Comparison of ENCODE assay signal across 14 cellular contexts in genomic region chr13:74450525-74450845, GRCh38.
A peak's percentile ranks its signal among the peaks of the same experiment; 100 is the strongest.
DNase-seq lines count a peak whose midpoint lies in the region; ATAC-seq and TF ChIP-seq lines count a peak whose summit lies in the region.
"Had no signal": no experiment of that assay in that cellular context is flagged by ENCODE, and none has a peak within 500 bp of the region (broad histone marks: within the 10 kb centered on the region; RNA-seq: fewer than 3 reads in every experiment).

No MANE protein-coding gene starts in this region.

- DNase-seq in GM23248 (no peak), RWPE2 (ENCODE audit: low spot score) (no peak), epithelial cell of prostate (ENCODE audit: low read depth, low spot score) (peak; percentile 63), neuronal stem cell (ENCODE audit: low spot score) (no peak), COLO829 (ENCODE audit: low spot score) (no peak), left colon (no peak), KBM-7 (no peak)
- DNase-seq: CD8-positive, alpha-beta T cell; NCI-H1105; NCI-H2081; NCI-H774; OCI-M1; SHP77 treated with DMSO at 0.1 percent for 48 hours had no signal

- H4K8ac ChIP-seq in neuronal stem cell (ENCODE audit: low read depth, low read length), result no peak overlapping the region

- H3K23ac ChIP-seq in neuronal stem cell (ENCODE audit: low read depth, low read length, poor library complexity), result no peak overlapping the region

- H3K36me3 ChIP-seq in GM23248 (ENCODE audit: low read depth), result no peaks in the 10 kb centered on the region
- H3K36me3 ChIP-seq in RWPE2 (ENCODE audit: low read depth), result no peaks in the 10 kb centered on the region
- H3K36me3 ChIP-seq in neuronal stem cell (replicated peaks in 1 of 2; ENCODE audit: control insufficient read depth in 2 of 2, insufficient read depth in 2 of 2, low read length in 2 of 2), result no peaks in the 10 kb centered on the region
- H3K36me3 ChIP-seq: BLaER1 had no signal

- no peaks in the 10 kb centered on the region for H3K79me2 ChIP-seq in GM23248 (ENCODE audit: insufficient read depth)

- TF ChIP-seq CTCF in RWPE2 (IDR thresholded peaks at IDR 0.05; ENCODE audit: poor library complexity, severe bottlenecking), result no peak

- no peak overlapping the region for H2BK15ac ChIP-seq in neuronal stem cell (ENCODE audit: low read length)

- no peak overlapping the region for H4K91ac ChIP-seq in neuronal stem cell (ENCODE audit: low read depth, low read length, poor library complexity)

- in situ Hi-C loops in GM23248 (cut with MboI), result no loop called here
- in situ Hi-C loops in KBM-7 (cut with MboI; ENCODE audit: low pct_unique_long_range_greater_than_20kb, low sequenced_read_pairs), result no loop called here

- H3K4me1 ChIP-seq in GM23248 (ENCODE audit: insufficient read depth) (peaks cover 12% of the 10 kb centered on the region), RWPE2 (ENCODE audit: insufficient read depth, poor library complexity, severe bottlenecking) (peaks cover 31% of the 10 kb centered on the region), neuronal stem cell (ENCODE audit: control insufficient read depth in 2 of 2, insufficient read depth in 1 of 2, low read depth in 1 of 2, low read length in 2 of 2) (peaks cover 2 to 4% of the 10 kb centered on the region in 2 donors)

- no peaks in the 10 kb centered on the region for H4K20me1 ChIP-seq in GM23248 (ENCODE audit: insufficient read depth)
- H4K20me1 ChIP-seq: BLaER1 had no signal

- intact Hi-C loops in left colon (cut with DNase I, micrococcal nuclease), result no loop called here

- no peak overlapping the region for H3K18ac ChIP-seq in neuronal stem cell (ENCODE audit: low read length)

- no peak overlapping the region for H3K27ac ChIP-seq in GM23248
- H3K27ac ChIP-seq in RWPE2 (ENCODE audit: poor library complexity, severe bottlenecking), result peak overlapping the region; percentile 53
- peak overlapping the region; percentile 93 for H3K27ac ChIP-seq in epithelial cell of prostate
- no peak overlapping the region for H3K27ac ChIP-seq in neuronal stem cell (replicated peaks; ENCODE audit: low read length)

- no peak overlapping the region for H3K14ac ChIP-seq in neuronal stem cell (ENCODE audit: low read length)

- peak overlapping the region; percentile 3 for H3K4me2 ChIP-seq in GM23248 (ENCODE audit: unreplicated experiment)
- no peak overlapping the region for H3K4me2 ChIP-seq in neuronal stem cell (ENCODE audit: insufficient read depth, low read length, poor library complexity, severe bottlenecking)
- H3K4me2 ChIP-seq: BLaER1 had no signal

- H2BK12ac ChIP-seq in neuronal stem cell (ENCODE audit: low read length), result no peak overlapping the region

- H2AFZ ChIP-seq in GM23248 (no peak overlapping the region), neuronal stem cell (ENCODE audit: low read length) (peak overlapping the region; percentile 5)

- H3K9me3 ChIP-seq in GM23248 (ENCODE audit: low read depth) (no peaks in the 10 kb centered on the region), RWPE2 (ENCODE audit: severe bottlenecking) (no peaks in the 10 kb centered on the region), neuronal stem cell (replicated peaks in 1 of 2; ENCODE audit: control insufficient read depth in 2 of 2, insufficient read depth in 1 of 2, low read depth in 1 of 2, low read length in 2 of 2) (peaks cover 0 to 3% of the 10 kb centered on the region in 2 donors)

- H3K4me3 ChIP-seq in GM23248 (no peak overlapping the region), RWPE2 (ENCODE audit: severe bottlenecking) (no peak overlapping the region), neuronal stem cell (ENCODE audit: low read length in 2 of 2) (no peak overlapping the region)
- H3K4me3 ChIP-seq: BLaER1 had no signal

- no peak overlapping the region for H2AK5ac ChIP-seq in neuronal stem cell (ENCODE audit: low read depth, low read length)

- H2BK5ac ChIP-seq in neuronal stem cell (ENCODE audit: low read length), result no peak overlapping the region

- no peaks in the 10 kb centered on the region for H3K9me2 ChIP-seq in GM23248 (ENCODE audit: insufficient read depth)

- no peaks in the 10 kb centered on the region for H3F3A ChIP-seq in GM23248 (ENCODE audit: insufficient read depth)

- H3K4ac ChIP-seq in neuronal stem cell (ENCODE audit: low read length), result no peak overlapping the region

- H3K27me3 ChIP-seq in GM23248 (replicated peaks; ENCODE audit: insufficient read depth) (no peaks in the 10 kb centered on the region), RWPE2 (ENCODE audit: insufficient read depth, poor library complexity, severe bottlenecking) (no peaks in the 10 kb centered on the region), neuronal stem cell (ENCODE audit: control insufficient read depth in 3 of 3, insufficient read depth in 3 of 3, low read depth in 1 of 3, low read length in 3 of 3) (no peaks in the 10 kb centered on the region)
- H3K27me3 ChIP-seq: BLaER1 had no signal

- H3K9ac ChIP-seq in GM23248 (no peak overlapping the region), neuronal stem cell (ENCODE audit: low read depth, low read length, poor library complexity) (no peak overlapping the region)
- H3K9ac ChIP-seq: BLaER1 had no signal

- ATAC-seq in RWPE2 (ENCODE audit: low read depth) (peak; percentile 90), left colon (no peak)
- ATAC-seq: CD8-positive, alpha-beta T cell had no signal

- no peaks in the 10 kb centered on the region for H3K79me1 ChIP-seq in neuronal stem cell (ENCODE audit: low read depth, low read length)

- 95% methylated on average over 3 of the region's 3 CpGs for WGBS in GM23248 (ENCODE audit: low coverage in 1 of 2, low lambda C conversion rate in 2 of 2, missing lambda C conversion rate in 2 of 2), 2 experiments
- no CpG with 5 or more reads among the region's 3 CpGs for WGBS in neuronal stem cell (ENCODE audit: extremely low coverage in 2 of 2, insufficient read length in 2 of 2, insufficient replicate concordance in 1 of 2), 2 donors

- H2BK120ac ChIP-seq in neuronal stem cell (ENCODE audit: low read depth, low read length), result no peak overlapping the region

Comparison
In these comparisons a context has a peak if more than half of its experiments do, and no peak if none do; other contexts are left out.
1. H3K27ac ChIP-seq: peak in RWPE2 (single experiment) and epithelial cell of prostate (single experiment); none in GM23248 (single experiment) and neuronal stem cell (single experiment).